ENCODE assay signal across 11 cellular contexts in the genomic region with DNA sequence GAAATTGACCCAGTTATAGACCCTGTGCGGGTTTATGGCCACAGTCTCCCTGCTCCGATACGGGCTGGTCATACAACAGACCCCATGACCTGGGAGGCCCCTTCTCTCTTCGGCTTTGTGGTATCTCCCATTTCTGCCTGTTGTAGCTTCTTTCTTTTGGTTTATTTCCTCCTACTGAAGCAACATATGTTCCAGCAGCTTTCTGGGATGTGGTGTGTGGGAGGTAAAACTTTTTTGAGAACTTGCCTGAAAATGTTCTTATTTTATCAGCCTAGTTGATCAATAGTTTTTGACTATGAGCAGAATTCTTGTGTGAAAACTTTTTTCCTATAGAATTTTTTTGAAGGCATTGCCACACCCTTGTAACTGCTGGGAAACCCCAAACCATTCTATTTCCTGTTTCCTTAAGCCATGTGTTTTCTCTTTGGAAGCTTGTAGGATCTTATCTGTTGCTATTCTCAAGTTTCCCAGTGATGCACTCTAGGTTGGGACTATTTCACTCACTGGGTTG. TPM values are rescaled to one million over a fixed set of nuclear protein-coding genes. Genes with fewer than 3 reads are reported as not detected.
A peak's percentile ranks its signal among the peaks of the same experiment; 100 is the strongest.
DNase-seq lines count a peak whose midpoint lies in the region; ATAC-seq, FAIRE-seq and TF ChIP-seq lines count a peak whose summit lies in the region.
"Had no signal": no experiment of that assay in that cellular context is flagged by ENCODE, and none has a peak within 500 bp of the region (broad histone marks: within the 10 kb centered on the region; RNA-seq: fewer than 3 reads in every experiment).

No MANE protein-coding gene starts in this region.

- DNase-seq in HTR-8/SVneo (ENCODE audit: insufficient read length, low spot score) (peak; percentile 65), fibroblast of pulmonary artery (ENCODE audit: low read depth) (peak; percentile 83), suprapubic skin (ENCODE audit: low spot score in 2 of 2) (no peak), omental fat pad (ENCODE audit: low spot score) (no peak), vagina (ENCODE audit: extremely low spot score in 2 of 2) (no peak)
- DNase-seq in stimulated activated naive B cell treated with anti-CD40 and anti-IgM and Interleukin-4, amounts not matched to agents 10 μg/mL and 1 μg/mL and 100 μg/mL, for 72 hours: no peak
- DNase-seq: body of pancreas, NCI-H1694, ovary had no signal

- no peak for FAIRE-seq in HTR-8/SVneo (lab: Jason Lieb, UNC)

- intact Hi-C loops in vagina (cut with DNase I): no loop called here

- H3K4me3 ChIP-seq in fibroblast of pulmonary artery (replicated peaks; ENCODE audit: low read depth, low read length): no peak overlapping the region
- H3K4me3 ChIP-seq in suprapubic skin: no peak overlapping the region
- no peak overlapping the region for H3K4me3 ChIP-seq in vagina
- H3K4me3 ChIP-seq: body of pancreas, ovary, SJCRH30 had no signal

- H3K36me3 Mint-ChIP-seq in stimulated activated naive B cell treated with anti-CD40 and anti-IgM and Interleukin-4, amounts not matched to agents 10 μg/mL and 1 μg/mL and 100 μg/mL, for 72 hours: no peaks in the 10 kb centered on the region

- no peak for TF ChIP-seq CTCF in fibroblast of pulmonary artery (IDR thresholded peaks at IDR 0.05; ENCODE audit: low read length, missing control alignments)
- no peak for TF ChIP-seq CTCF in suprapubic skin (IDR thresholded peaks at IDR 0.05)
- TF ChIP-seq CTCF in omental fat pad (IDR thresholded peaks at IDR 0.05): no peak
- no peak for TF ChIP-seq CTCF in vagina (IDR thresholded peaks at IDR 0.05)

- H3K4me3 Mint-ChIP-seq in stimulated activated naive B cell treated with anti-CD40 and anti-IgM and Interleukin-4, amounts not matched to agents 10 μg/mL and 1 μg/mL and 100 μg/mL, for 72 hours: no peak overlapping the region

- no peaks in the 10 kb centered on the region for H3K36me3 ChIP-seq in suprapubic skin
- no peaks in the 10 kb centered on the region for H3K36me3 ChIP-seq in vagina
- H3K36me3 ChIP-seq: ovary, SJCRH30 had no signal

- no peaks in the 10 kb centered on the region for H3K9me3 Mint-ChIP-seq in stimulated activated naive B cell treated with anti-CD40 and anti-IgM and Interleukin-4, amounts not matched to agents 10 μg/mL and 1 μg/mL and 100 μg/mL, for 72 hours

- ATAC-seq in SK-N-SH treated with all-trans-retinoic acid at 6 μM for 48 hours (peak; percentile 87), omental fat pad (ENCODE audit: low FRiP score) (no peak)
- no peak for ATAC-seq in stimulated activated naive B cell treated with anti-CD40 and anti-IgM and Interleukin-4, amounts not matched to agents 10 μg/mL and 1 μg/mL and 100 μg/mL, for 72 hours (replicated peaks)
- ATAC-seq: body of pancreas had no signal

- no peaks in the 10 kb centered on the region for H3K27me3 Mint-ChIP-seq in stimulated activated naive B cell treated with anti-CD40 and anti-IgM and Interleukin-4, amounts not matched to agents 10 μg/mL and 1 μg/mL and 100 μg/mL, for 72 hours

- H3K27ac ChIP-seq in suprapubic skin (peak overlapping the region; percentile 60), vagina (no peak overlapping the region)
- H3K27ac ChIP-seq: ovary, SJCRH30 had no signal

- H3K9me3 ChIP-seq in suprapubic skin (no peaks in the 10 kb centered on the region), vagina (no peaks in the 10 kb centered on the region)
- H3K9me3 ChIP-seq: body of pancreas, ovary, SJCRH30 had no signal

- no peak for TF ChIP-seq EP300 in suprapubic skin (IDR thresholded peaks at IDR 0.05)

- H3K4me1 ChIP-seq in suprapubic skin (peaks cover 14% of the 10 kb centered on the region), vagina (peaks cover 9% of the 10 kb centered on the region)

- WGBS in suprapubic skin: 49% methylated on average over 4 of the region's 4 CpGs

- H3K27ac Mint-ChIP-seq in stimulated activated naive B cell treated with anti-CD40 and anti-IgM and Interleukin-4, amounts not matched to agents 10 μg/mL and 1 μg/mL and 100 μg/mL, for 72 hours: no peak overlapping the region

- no peaks in the 10 kb centered on the region for H3K27me3 ChIP-seq in suprapubic skin
- H3K27me3 ChIP-seq in vagina: no peaks in the 10 kb centered on the region
- H3K27me3 ChIP-seq: body of pancreas, ovary, SJCRH30 had no signal

- H3K4me1 Mint-ChIP-seq in stimulated activated naive B cell treated with anti-CD40 and anti-IgM and Interleukin-4, amounts not matched to agents 10 μg/mL and 1 μg/mL and 100 μg/mL, for 72 hours: peaks cover 2 to 6% of the 10 kb centered on the region in 2 donors

- TF ChIP-seq POLR2A in suprapubic skin (IDR thresholded peaks at IDR 0.05): no peak
- no peak for TF ChIP-seq POLR2A in vagina (IDR thresholded peaks at IDR 0.05)

TF ChIP-seq in SK-N-SH treated with all-trans-retinoic acid at 6 μM for 48 hours, 23 proteins besides CTCF, POLR2A, EP300 and RAD21:
- TF ChIP-seq PPARA (CRISPR knock-in tag; IDR thresholded peaks at IDR 0.05; ENCODE audit: borderline replicate concordance): no peak
- TF ChIP-seq ZFP30 (CRISPR knock-in tag; IDR thresholded peaks at IDR 0.05): no peak
- TF ChIP-seq, protein P1, sequence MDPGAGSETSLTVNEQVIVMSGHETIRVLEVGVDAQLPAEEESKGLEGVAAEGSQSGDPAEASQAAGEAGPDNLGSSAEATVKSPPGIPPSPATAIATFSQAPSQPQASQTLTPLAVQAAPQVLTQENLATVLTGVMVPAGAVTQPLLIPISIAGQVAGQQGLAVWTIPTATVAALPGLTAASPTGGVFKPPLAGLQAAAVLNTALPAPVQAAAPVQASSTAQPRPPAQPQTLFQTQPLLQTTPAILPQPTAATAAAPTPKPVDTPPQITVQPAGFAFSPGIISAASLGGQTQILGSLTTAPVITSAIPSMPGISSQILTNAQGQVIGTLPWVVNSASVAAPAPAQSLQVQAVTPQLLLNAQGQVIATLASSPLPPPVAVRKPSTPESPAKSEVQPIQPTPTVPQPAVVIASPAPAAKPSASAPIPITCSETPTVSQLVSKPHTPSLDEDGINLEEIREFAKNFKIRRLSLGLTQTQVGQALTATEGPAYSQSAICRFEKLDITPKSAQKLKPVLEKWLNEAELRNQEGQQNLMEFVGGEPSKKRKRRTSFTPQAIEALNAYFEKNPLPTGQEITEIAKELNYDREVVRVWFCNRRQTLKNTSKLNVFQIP (CRISPR knock-in tag; IDR thresholded peaks at IDR 0.05; ENCODE audit: borderline replicate concordance, low read depth): no peak
- no peak for TF ChIP-seq ISL1 (CRISPR knock-in tag; IDR thresholded peaks at IDR 0.05)
- TF ChIP-seq, protein P2, sequence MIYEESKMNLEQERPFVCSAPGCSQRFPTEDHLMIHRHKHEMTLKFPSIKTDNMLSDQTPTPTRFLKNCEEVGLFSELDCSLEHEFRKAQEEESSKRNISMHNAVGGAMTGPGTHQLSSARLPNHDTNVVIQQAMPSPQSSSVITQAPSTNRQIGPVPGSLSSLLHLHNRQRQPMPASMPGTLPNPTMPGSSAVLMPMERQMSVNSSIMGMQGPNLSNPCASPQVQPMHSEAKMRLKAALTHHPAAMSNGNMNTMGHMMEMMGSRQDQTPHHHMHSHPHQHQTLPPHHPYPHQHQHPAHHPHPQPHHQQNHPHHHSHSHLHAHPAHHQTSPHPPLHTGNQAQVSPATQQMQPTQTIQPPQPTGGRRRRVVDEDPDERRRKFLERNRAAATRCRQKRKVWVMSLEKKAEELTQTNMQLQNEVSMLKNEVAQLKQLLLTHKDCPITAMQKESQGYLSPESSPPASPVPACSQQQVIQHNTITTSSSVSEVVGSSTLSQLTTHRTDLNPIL (CRISPR knock-in tag; IDR thresholded peaks at IDR 0.05; ENCODE audit: low read depth): no peak
- TF ChIP-seq ZFP3 (CRISPR knock-in tag; IDR thresholded peaks at IDR 0.05): no peak
- TF ChIP-seq RARB (CRISPR knock-in tag; IDR thresholded peaks at IDR 0.05): no peak
- no peak for TF ChIP-seq CSDC2 (CRISPR knock-in tag; IDR thresholded peaks at IDR 0.05)
- TF ChIP-seq TOX (CRISPR knock-in tag; IDR thresholded peaks at IDR 0.05; ENCODE audit: borderline replicate concordance): no peak
- TF ChIP-seq BACH2 (CRISPR knock-in tag; IDR thresholded peaks at IDR 0.05; ENCODE audit: borderline replicate concordance): no peak

RNA-seq across cellular contexts. Expression of a gene that starts 6.6 kb away (rescaled TPM):
- total RNA-seq in suprapubic skin: 100 to 1,000 TPM; 217 to 293 (median 253) TPM
- 100 to 1,000 TPM in 3 of 4 donors, 10 to 100 TPM in 1; 87.5 to 142 (median 116) TPM for total RNA-seq in omental fat pad
- total RNA-seq in vagina: 190 TPM

RNA-seq across cellular contexts. Expression of a gene that starts 19.0 kb away (rescaled TPM):
- total RNA-seq in suprapubic skin (10 to 100 TPM; 10.4 to 20.4 (median 13.6) TPM), omental fat pad (10 to 100 TPM in 3 of 4 donors, 1 to 10 TPM in 1; 9.9 to 18.0 (median 14.2) TPM), vagina (9.6 TPM)

Comparison
In these comparisons a context has a peak if more than half of its experiments do, and no peak if none do; other contexts are left out.
1. DNase-seq: peak in HTR-8/SVneo (single experiment) and fibroblast of pulmonary artery (single experiment); none in suprapubic skin (0 of 2), stimulated activated naive B cell treated with anti-CD40 and anti-IgM and Interleukin-4, amounts not matched to agents 10 μg/mL and 1 μg/mL and 100 μg/mL, for 72 hours (single experiment), omental fat pad (single experiment) and vagina (0 of 2).